In genomic region chr9:107282759-107283620, GRCh38 we compare ENCODE assay signal across 8 cellular contexts. TPM values are rescaled to one million over a fixed set of nuclear protein-coding genes. Genes with fewer than 3 reads are reported as not detected.
DNase-seq lines count a peak whose midpoint lies in the region; ATAC-seq lines count a peak whose summit lies in the region.

TSS of gene RAD23B (plus strand) at chr9:107283279. CDS start at chr9:107283630, 351 bp downstream.

- H4K20me1 ChIP-seq in BLaER1 = peaks cover 46% of the 10 kb centered on the region

- peaks cover 17% of the 10 kb centered on the region for H3K36me3 Mint-ChIP-seq in activated CD4-positive, alpha-beta T cell treated with anti-CD3 and anti-CD28 coated beads, Interleukin-2, amount 10 ng/mL, durations not matched to agents 7 days and 5 days (ENCODE audit: low read depth)

- peak within 1 kb of the TSS; percentile 93 for H3K27ac Mint-ChIP-seq in activated CD4-positive, alpha-beta T cell treated with anti-CD3 and anti-CD28 coated beads, Interleukin-2, amount 10 ng/mL, durations not matched to agents 7 days and 5 days

- CTCF ChIA-PET in activated CD4-positive, alpha-beta T cell treated with anti-CD3 and anti-CD28 coated beads, Interleukin-2, amount 10 ng/mL, durations not matched to agents 7 days and 5 days (lab: Charles Lee) = interaction anchor here (1.5 to 1.6 kb wide), 2 partner anchors 22 to 23 kb away, joined by 4 to 5 read pairs; no protein-coding TSS in a partner anchor

- peak; percentile 99 for DNase-seq in NCI-H69 (lab: John Stamatoyannopoulos, UW)
- DNase-seq in activated CD4-positive, alpha-beta T cell treated with anti-CD3 and anti-CD28 coated beads, Interleukin-2, amount 10 ng/mL, durations not matched to agents 7 days and 5 days = peak; percentile 97
- DNase-seq in cortex of kidney (lab: John Stamatoyannopoulos, UW) = peak; percentile 99
- peak; percentile 99 for DNase-seq in left kidney (ENCODE audit: low read depth, low spot score)
- DNase-seq in stimulated activated CD4-positive, alpha-beta T cell treated with anti-CD3 and anti-CD28 coated beads, Interleukin-2, amount 100 ng/mL, for 24 hours = peak; percentile 99

- H3K4me1 ChIP-seq in BLaER1 = peaks cover 31% of the 10 kb centered on the region

- peak within 1 kb of the TSS; percentile 97 for H3K9ac ChIP-seq in BLaER1

- H3K4me1 Mint-ChIP-seq in activated CD4-positive, alpha-beta T cell treated with anti-CD3 and anti-CD28 coated beads, Interleukin-2, amount 10 ng/mL, durations not matched to agents 7 days and 5 days = peaks cover 45% of the 10 kb centered on the region

- no peaks in the 10 kb centered on the region for H3K9me3 Mint-ChIP-seq in activated CD4-positive, alpha-beta T cell treated with anti-CD3 and anti-CD28 coated beads, Interleukin-2, amount 10 ng/mL, durations not matched to agents 7 days and 5 days

- H3K27ac ChIP-seq in BLaER1 = peak within 1 kb of the TSS; percentile 98

- H3K9me3 ChIP-seq in BLaER1 = no peaks in the 10 kb centered on the region

- H3K4me2 ChIP-seq in BLaER1 = peak within 1 kb of the TSS; percentile 89

- ATAC-seq in GM19328 (IDR thresholded peaks at IDR 0.05; ENCODE audit: unreplicated experiment) (peak; percentile 86), HG03520 (IDR thresholded peaks at IDR 0.05; ENCODE audit: unreplicated experiment) (peak; percentile 83)

- H3K4me3 ChIP-seq in BLaER1 = peak within 1 kb of the TSS; percentile 87

- no peaks in the 10 kb centered on the region for H3K27me3 ChIP-seq in BLaER1

- POLR2A ChIA-PET in activated CD4-positive, alpha-beta T cell treated with anti-CD3 and anti-CD28 coated beads, Interleukin-2, amount 10 ng/mL, durations not matched to agents 7 days and 5 days (lab: Charles Lee) = interaction anchor here (0.5 kb wide), 1 partner anchor 25 kb away, joined by 5 read pairs; no protein-coding TSS in a partner anchor

- H3K4me3 Mint-ChIP-seq in activated CD4-positive, alpha-beta T cell treated with anti-CD3 and anti-CD28 coated beads, Interleukin-2, amount 10 ng/mL, durations not matched to agents 7 days and 5 days = peak within 1 kb of the TSS; percentile 89

- no peaks in the 10 kb centered on the region for H3K36me3 ChIP-seq in BLaER1

- H3K27me3 Mint-ChIP-seq in activated CD4-positive, alpha-beta T cell treated with anti-CD3 and anti-CD28 coated beads, Interleukin-2, amount 10 ng/mL, durations not matched to agents 7 days and 5 days = peaks cover 8% of the 10 kb centered on the region

RNA-seq across cellular contexts. Expression of gene RAD23B, which starts in this region (rescaled TPM):
- total RNA-seq in activated CD4-positive, alpha-beta T cell treated with anti-CD3 and anti-CD28 coated beads, Interleukin-2, amount 10 ng/mL, durations not matched to agents 7 days and 5 days = 100 to 1,000 TPM in 1 of 2 experiments, 10 to 100 TPM in 1; 89.7 to 116 TPM

Comparison
In these comparisons a context has a peak if more than half of its experiments do, and no peak if none do; other contexts are left out.
1. Peak in every context shown above with its lines: DNase-seq, ATAC-seq, H3K4me3 ChIP-seq and H3K27ac ChIP-seq.